In the genomic region with DNA sequence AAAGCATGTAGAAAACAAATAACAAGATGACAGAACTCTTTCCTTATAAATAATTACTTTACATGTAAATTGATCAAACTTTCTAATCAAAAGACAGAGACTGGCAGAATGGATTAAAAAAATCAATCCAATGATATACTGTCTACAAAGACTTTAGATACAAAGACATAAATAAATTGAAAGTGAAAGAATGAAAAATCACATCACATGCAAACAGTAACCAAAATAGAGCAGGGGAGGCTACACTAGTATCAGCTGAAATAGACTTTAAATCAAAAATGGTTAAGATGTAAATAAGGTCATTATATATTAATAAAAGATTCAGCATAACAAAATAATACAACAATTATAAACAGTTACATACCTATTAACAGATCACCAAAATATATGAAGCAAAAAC, we compare ENCODE assay signal across 19 cellular contexts.
DNase-seq lines count a peak whose midpoint lies in the region; ATAC-seq, FAIRE-seq and TF ChIP-seq lines count a peak whose summit lies in the region.
"Had no signal": no experiment of that assay in that cellular context is flagged by ENCODE, and none has a peak within 500 bp of the region (broad histone marks: within the 10 kb centered on the region; RNA-seq: fewer than 3 reads in every experiment).

No MANE protein-coding gene starts in this region.

- TF ChIP-seq CTCF in MCF 10A (IDR thresholded peaks at IDR 0.05; ENCODE audit: unreplicated experiment) (no peak), mammary epithelial cell (conservative IDR thresholded peaks at IDR 0.05 in 1 of 2, IDR thresholded peaks at IDR 0.05 in 1 of 2; ENCODE audit: extremely low read depth in 1 of 2, insufficient read depth in 1 of 2, low read depth in 1 of 2, low read length in 2 of 2) (no peak)

- BruUV-seq in MCF 10A (replicated peaks; lab: Mats Ljungman, UMichigan) (no TSS peak), mammary epithelial cell (replicated peaks; lab: Mats Ljungman, UMichigan) (no TSS peak)

- H3K79me2 ChIP-seq in mammary epithelial cell (ENCODE audit: insufficient read depth, low read length), result no peaks in the 10 kb centered on the region

- H3K27ac Mint-ChIP-seq in MCF 10A (ENCODE audit: low read depth, unreplicated experiment), result peak overlapping the region; percentile 90

- no peaks in the 10 kb centered on the region for H4K20me1 ChIP-seq in mammary epithelial cell (ENCODE audit: insufficient read depth, low read length)

- H3K9me3 ChIP-seq in mammary epithelial cell (replicated peaks; ENCODE audit: insufficient read depth, low read length) (no peaks in the 10 kb centered on the region), small intestine (ENCODE audit: control insufficient read depth, low read depth) (no peaks in the 10 kb centered on the region)
- H3K9me3 ChIP-seq: SJCRH30 had no signal

- CTCF ChIA-PET in MCF 10A (lab: Yijun Ruan, JAX), result interaction anchor here (0.6 kb wide), 1 partner anchor 84 kb away, joined by 3 read pairs; no protein-coding TSS in a partner anchor
- CTCF ChIA-PET in mammary epithelial cell (lab: Charles Lee; ENCODE audit: low non-redundant PET), result no interaction called here

- ATAC-seq in HG03095 (IDR thresholded peaks at IDR 0.05; ENCODE audit: unreplicated experiment), result no peak
- ATAC-seq in HG03108 (IDR thresholded peaks at IDR 0.05; ENCODE audit: unreplicated experiment), result no peak
- ATAC-seq: HCT116, HepG2 had no signal

- dilution Hi-C loops in mammary epithelial cell (cut with HindIII; ENCODE audit: low sequenced_read_pairs), result no loop called here

- H3K4me1 ChIP-seq in mammary epithelial cell (ENCODE audit: insufficient read depth, low read length) (peaks cover 5% of the 10 kb centered on the region), small intestine (ENCODE audit: control insufficient read depth in 2 of 2, insufficient read depth in 1 of 2, low read depth in 1 of 2, low read length in 1 of 2) (no peaks in the 10 kb centered on the region)

- no peak for DNase-seq in MCF 10A (ENCODE audit: unreplicated experiment)
- no peak for DNase-seq in mammary epithelial cell
- no peak for DNase-seq in RCC 7860 (ENCODE audit: low spot score)
- DNase-seq in fibroblast of peridontal ligament (ENCODE audit: extremely low read depth), result peak; percentile 8
- DNase-seq in small intestine, result no peak
- DNase-seq in HPDE6-E6E7 (ENCODE audit: extremely low spot score), result no peak
- DNase-seq: DMS153, GM23248, Karpas-422, NCI-H187, NCI-H345, NCI-H526 treated with DMSO at 0.1 percent for 48 hours, RPMI8226, SJCRH30 had no signal

- peak; percentile 55 for FAIRE-seq in RCC 7860 (lab: Jason Lieb, UNC)
- peak; percentile 78 for FAIRE-seq in small intestine (lab: Jason Lieb, UNC)
- FAIRE-seq: HepG2 had no signal

- POLR2A ChIA-PET in MCF 10A (lab: Yijun Ruan, JAX), result interaction anchor here (1.0 to 1.1 kb wide), 2 partner anchors 71 to 95 kb away, joined by 3 to 5 read pairs; no protein-coding TSS in a partner anchor

- H3K27ac ChIP-seq in mammary epithelial cell (ENCODE audit: insufficient read depth, low read depth, low read length) (no peak overlapping the region), small intestine (ENCODE audit: low read depth in 1 of 2, low read length in 1 of 2) (no peak overlapping the region)
- H3K27ac ChIP-seq: C4-2B, GM23248, SJCRH30 had no signal

- no peak overlapping the region for H2AFZ ChIP-seq in mammary epithelial cell (ENCODE audit: low read depth, low read length)
- H2AFZ ChIP-seq: GM23248 had no signal

- H3K36me3 ChIP-seq in mammary epithelial cell (ENCODE audit: insufficient read depth, low read length) (peaks cover 7% of the 10 kb centered on the region), small intestine (ENCODE audit: control insufficient read depth in 2 of 2, insufficient read depth in 2 of 2, low read length in 2 of 2) (peaks cover 0 to 9% of the 10 kb centered on the region in 2 donors)

- no peaks in the 10 kb centered on the region for H3K27me3 ChIP-seq in mammary epithelial cell (ENCODE audit: insufficient read depth, low read length)
- no peaks in the 10 kb centered on the region for H3K27me3 ChIP-seq in small intestine (ENCODE audit: control insufficient read depth in 2 of 2, insufficient read depth in 2 of 2, low read length in 2 of 2)
- H3K27me3 ChIP-seq: SJCRH30 had no signal

- intact Hi-C loops in MCF 10A (cut with micrococcal nuclease), result no loop called here
- intact Hi-C loops in mammary epithelial cell (cut with micrococcal nuclease), result no loop called here

- peak overlapping the region; percentile 2 for H3K4me3 Mint-ChIP-seq in MCF 10A (ENCODE audit: unreplicated experiment)

- in situ Hi-C loops in mammary epithelial cell (cut with MboI; ENCODE audit: low sequenced_read_pairs in 2 of 2), result no loop called here

- H3K27me3 Mint-ChIP-seq in MCF 10A (ENCODE audit: insufficient read depth, unreplicated experiment), result no peaks in the 10 kb centered on the region

- peaks cover 8% of the 10 kb centered on the region for H3K9me3 Mint-ChIP-seq in MCF 10A (ENCODE audit: unreplicated experiment)

- H3K9ac ChIP-seq in mammary epithelial cell (ENCODE audit: insufficient read depth, low read length), result no peak overlapping the region
- H3K9ac ChIP-seq: GM23248 had no signal

- peaks cover 26% of the 10 kb centered on the region for H3K4me1 Mint-ChIP-seq in MCF 10A (ENCODE audit: insufficient read depth, unreplicated experiment)

- no peak overlapping the region for H3K4me2 ChIP-seq in mammary epithelial cell (ENCODE audit: insufficient read depth, low read depth, low read length)

- peaks cover 32% of the 10 kb centered on the region for H3K36me3 Mint-ChIP-seq in MCF 10A (ENCODE audit: insufficient read depth, unreplicated experiment)

- H3K4me3 ChIP-seq in mammary epithelial cell (replicated peaks in 1 of 3; ENCODE audit: insufficient read depth in 1 of 3, low read depth in 2 of 3, low read length in 3 of 3) (no peak overlapping the region), small intestine (ENCODE audit: low read depth in 1 of 2, low read length in 2 of 2) (no peak overlapping the region)
- H3K4me3 ChIP-seq: GM23248, SJCRH30 had no signal
